1 cellular context compared by ENCODE assay signal in genomic region chr6:25137497-25137896, GRCh38.
TF ChIP-seq lines count a peak whose summit lies in the region.

No MANE protein-coding gene starts in this region.

TF ChIP-seq in GM12878, 131 proteins besides CTCF, POLR2A, EP300 and RAD21 (continued from another document):
- TF ChIP-seq KDM1A (IDR thresholded peaks at IDR 0.05; ENCODE audit: borderline replicate concordance) (no peak), ELK1 (IDR thresholded peaks at IDR 0.05; ENCODE audit: low read depth, low read length) (no peak)
